ENCODE assay signal across 20 cellular contexts in the genomic region with DNA sequence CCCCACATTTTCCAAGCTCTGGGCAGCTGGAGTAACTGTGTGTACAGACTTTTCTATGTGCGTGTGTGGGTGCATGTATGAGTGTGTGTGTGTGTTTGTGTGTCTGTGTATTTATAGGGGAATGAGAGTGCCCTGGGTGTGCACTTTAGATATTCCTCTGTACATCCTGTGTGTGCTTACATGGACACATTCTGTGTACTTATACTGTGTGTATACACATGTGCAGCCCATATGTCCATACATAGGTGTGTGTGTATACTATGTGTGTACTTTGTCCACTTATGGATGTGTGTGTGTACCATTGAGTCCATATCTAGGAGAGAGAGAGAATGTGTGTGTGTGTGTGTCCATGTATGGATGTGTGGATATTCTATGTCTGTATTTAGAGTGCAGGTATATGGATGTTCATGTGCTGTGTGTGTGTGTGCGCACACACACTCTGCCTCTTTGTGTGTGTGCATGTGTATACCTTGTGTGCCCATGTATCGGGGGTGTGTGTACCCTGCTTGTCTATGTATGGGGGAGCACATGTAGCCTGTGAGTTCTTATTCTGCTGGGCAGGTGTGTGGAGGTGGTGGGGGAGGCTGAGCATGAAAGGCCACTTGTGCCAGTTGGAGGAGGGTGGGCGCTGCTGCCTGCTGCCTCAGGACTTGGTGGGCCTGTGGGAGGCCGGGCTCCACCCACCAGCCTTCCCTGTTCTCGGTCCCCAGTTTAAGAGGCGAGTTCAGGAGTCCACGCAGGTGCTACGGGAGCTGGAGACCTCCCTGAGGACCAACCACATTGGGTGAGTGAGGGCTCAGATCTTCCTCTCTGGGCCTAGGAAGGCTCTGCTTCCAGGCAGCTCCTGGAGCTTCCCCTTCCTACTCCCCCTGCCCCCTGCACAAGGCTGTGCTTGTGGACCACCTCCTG. TPM values are rescaled to one million over a fixed set of nuclear protein-coding genes. Genes with fewer than 3 reads are reported as not detected.
A peak's percentile ranks its signal among the peaks of the same experiment; 100 is the strongest.
DNase-seq lines count a peak whose midpoint lies in the region; ATAC-seq, FAIRE-seq and TF ChIP-seq lines count a peak whose summit lies in the region.
"Had no signal": no experiment of that assay in that cellular context is flagged by ENCODE, and none has a peak within 500 bp of the region (broad histone marks: within the 10 kb centered on the region; RNA-seq: fewer than 3 reads in every experiment).

No MANE protein-coding gene starts in this region.

- peaks cover 56% of the 10 kb centered on the region for H3K36me3 ChIP-seq in CD4-positive, CD25-positive, alpha-beta regulatory T cell (ENCODE audit: control insufficient read depth, insufficient read depth, low read length)
- H3K36me3 ChIP-seq: breast epithelium had no signal

- DNase-seq in A549 (ENCODE audit: low read depth in 1 of 2, low spot score in 1 of 2) (peak in 1 of 2 experiments; percentile 12), naive B cell (no peak), GOT3 (lab: John Stamatoyannopoulos, UW) (no peak)
- no peak for DNase-seq in CD4-positive, CD25-positive, alpha-beta regulatory T cell
- DNase-seq in activated CD4-positive, alpha-beta memory T cell treated with anti-CD3 and anti-CD28 coated beads, Interleukin-2, amount 10 ng/mL, durations not matched to agents 7 days and 5 days, result no peak
- DNase-seq: activated CD4-positive, alpha-beta T cell treated with anti-CD3 and anti-CD28 coated beads, Interleukin-2, amount 50 U/mL, for 48 hours; activated gamma-delta T cell; DMS53; esophagus squamous epithelium; head of caudate nucleus; NCI-H2029 treated with DMSO at 0.1 percent for 48 hours; NCI-H510A; nephron progenitor cell had no signal

- peak overlapping the region; percentile 97; a peak in 5 of 6 replicates for H3K27ac ChIP-seq in A549
- peak overlapping the region; percentile 98 for H3K27ac ChIP-seq in CD4-positive, CD25-positive, alpha-beta regulatory T cell (ENCODE audit: insufficient read depth, low read length, poor library complexity, severe bottlenecking)
- H3K27ac ChIP-seq: breast epithelium had no signal

- TF ChIP-seq EP300 in A549 (IDR thresholded peaks at IDR 0.05), result no peak

- POLR2A ChIA-PET in A549 (lab: Yijun Ruan, JAX), result no interaction called here
- POLR2A ChIA-PET in activated CD4-positive, alpha-beta memory T cell treated with anti-CD3 and anti-CD28 coated beads, Interleukin-2, amount 10 ng/mL, durations not matched to agents 7 days and 5 days (lab: Charles Lee), result interaction anchor here (0.7 to 15.7 kb wide), 5 partner anchors 7 to 84 kb away, joined by 3 to 528 read pairs (median 97); a partner anchor contains a TSS

- H3K9me3 ChIP-seq in A549, result no peaks in the 10 kb centered on the region
- no peaks in the 10 kb centered on the region for H3K9me3 ChIP-seq in CD4-positive, CD25-positive, alpha-beta regulatory T cell (ENCODE audit: control insufficient read depth in 2 of 2, low read length in 2 of 2)
- H3K9me3 ChIP-seq: breast epithelium, esophagus squamous epithelium had no signal

- no peak for FAIRE-seq in A549 (lab: Jason Lieb, UNC)
- FAIRE-seq: GM18507, islet of Langerhans had no signal

- H3K4me2 ChIP-seq in A549, result peak overlapping the region; percentile 92; the same call in 2 of the 3 replicates

- H3K4me3 ChIP-seq in A549, result no peak overlapping the region
- peak overlapping the region; percentile 13 for H3K4me3 ChIP-seq in CD4-positive, CD25-positive, alpha-beta regulatory T cell (ENCODE audit: low read depth, low read length)
- H3K4me3 ChIP-seq: breast epithelium, esophagus squamous epithelium had no signal

- H3K4me3 Mint-ChIP-seq in CD4-positive, CD25-positive, alpha-beta regulatory T cell, result peak overlapping the region; percentile 43 to 86 (median 54)
- no peak overlapping the region for H3K4me3 Mint-ChIP-seq in activated CD4-positive, alpha-beta memory T cell treated with anti-CD3 and anti-CD28 coated beads, Interleukin-2, amount 10 ng/mL, durations not matched to agents 7 days and 5 days
- peak overlapping the region in 2 of 8 donors; percentile 8 to 28 for H3K4me3 Mint-ChIP-seq in naive B cell
- H3K4me3 Mint-ChIP-seq: nephron progenitor cell had no signal

- H3K27me3 ChIP-seq in CD4-positive, CD25-positive, alpha-beta regulatory T cell (ENCODE audit: control insufficient read depth, insufficient read depth, low read length), result no peaks in the 10 kb centered on the region
- H3K27me3 ChIP-seq: breast epithelium had no signal

- H3K4me1 Mint-ChIP-seq in CD4-positive, CD25-positive, alpha-beta regulatory T cell, result peaks cover 5 to 88% (median 46%) of the 10 kb centered on the region in 4 donors
- H3K4me1 Mint-ChIP-seq in activated CD4-positive, alpha-beta memory T cell treated with anti-CD3 and anti-CD28 coated beads, Interleukin-2, amount 10 ng/mL, durations not matched to agents 7 days and 5 days, result peaks cover 84% of the 10 kb centered on the region
- H3K4me1 Mint-ChIP-seq in naive B cell, result peaks cover 50 to 79% (median 73%) of the 10 kb centered on the region in 3 donors

- TF ChIP-seq RAD21 in A549 (conservative IDR thresholded peaks at IDR 0.05 in 1 of 2, IDR thresholded peaks at IDR 0.05 in 1 of 2), result no peak

- ATAC-seq in A549, result no peak
- no peak for ATAC-seq in CD4-positive, CD25-positive, alpha-beta regulatory T cell (ENCODE audit: low read depth in 2 of 2)
- no peak for ATAC-seq in naive B cell (ENCODE audit: low read depth in 2 of 2)
- no peak for ATAC-seq in GM18505 (IDR thresholded peaks at IDR 0.05; ENCODE audit: unreplicated experiment)
- no peak for ATAC-seq in GM21737 (IDR thresholded peaks at IDR 0.05; ENCODE audit: unreplicated experiment)

- no peak for TF ChIP-seq CTCF in A549 (IDR thresholded peaks at IDR 0.05)

- TF ChIP-seq POLR2A in A549 (IDR thresholded peaks at IDR 0.05; ENCODE audit: low read length) (no peak), GM18505 (IDR thresholded peaks at IDR 0.05; ENCODE audit: borderline replicate concordance, extremely low read depth, insufficient read depth, insufficient read length) (no peak)

- H3K27ac Mint-ChIP-seq in CD4-positive, CD25-positive, alpha-beta regulatory T cell, result peak overlapping the region; percentile 82 to 94 (median 83)
- peak overlapping the region; percentile 79 for H3K27ac Mint-ChIP-seq in activated CD4-positive, alpha-beta memory T cell treated with anti-CD3 and anti-CD28 coated beads, Interleukin-2, amount 10 ng/mL, durations not matched to agents 7 days and 5 days
- peak overlapping the region in 5 of 6 donors; percentile 34 to 100 (median 91) for H3K27ac Mint-ChIP-seq in naive B cell
- H3K27ac Mint-ChIP-seq: nephron progenitor cell had no signal

- H3K36me3 Mint-ChIP-seq in CD4-positive, CD25-positive, alpha-beta regulatory T cell, result peaks cover 25% of the 10 kb centered on the region
- peaks cover 74% of the 10 kb centered on the region for H3K36me3 Mint-ChIP-seq in activated CD4-positive, alpha-beta memory T cell treated with anti-CD3 and anti-CD28 coated beads, Interleukin-2, amount 10 ng/mL, durations not matched to agents 7 days and 5 days (ENCODE audit: low read depth)
- H3K36me3 Mint-ChIP-seq in naive B cell, result peaks cover 1 to 17% of the 10 kb centered on the region in 2 donors

- 87% methylated on average over 9 of the region's 9 CpGs for WGBS in A549 (ENCODE audit: missing lambda C conversion rate)

- H3K27me3 Mint-ChIP-seq in CD4-positive, CD25-positive, alpha-beta regulatory T cell, result no peaks in the 10 kb centered on the region
- no peaks in the 10 kb centered on the region for H3K27me3 Mint-ChIP-seq in activated CD4-positive, alpha-beta memory T cell treated with anti-CD3 and anti-CD28 coated beads, Interleukin-2, amount 10 ng/mL, durations not matched to agents 7 days and 5 days
- no peaks in the 10 kb centered on the region for H3K27me3 Mint-ChIP-seq in naive B cell

- CTCF ChIA-PET in A549 (lab: Yijun Ruan, JAX), result interaction anchor here (0.6 to 52.3 kb wide), 15 partner anchors 6 to 193 kb away, joined by 3 to 2147 read pairs (median 8); a partner anchor contains a TSS
- CTCF ChIA-PET in activated CD4-positive, alpha-beta memory T cell treated with anti-CD3 and anti-CD28 coated beads, Interleukin-2, amount 10 ng/mL, durations not matched to agents 7 days and 5 days (lab: Charles Lee), result interaction anchor here (1.4 to 11.8 kb wide), 2 partner anchors 13 to 14 kb away, joined by 3 to 197 read pairs; a partner anchor contains a TSS

- H3K4me1 ChIP-seq in A549, result peaks cover 59% of the 10 kb centered on the region
- H3K4me1 ChIP-seq in CD4-positive, CD25-positive, alpha-beta regulatory T cell (ENCODE audit: control insufficient read depth, insufficient read depth, low read length, poor library complexity, severe bottlenecking), result peaks cover 78% of the 10 kb centered on the region

- H3K9me3 Mint-ChIP-seq in CD4-positive, CD25-positive, alpha-beta regulatory T cell, result no peaks in the 10 kb centered on the region
- H3K9me3 Mint-ChIP-seq in activated CD4-positive, alpha-beta memory T cell treated with anti-CD3 and anti-CD28 coated beads, Interleukin-2, amount 10 ng/mL, durations not matched to agents 7 days and 5 days, result no peaks in the 10 kb centered on the region
- H3K9me3 Mint-ChIP-seq in naive B cell, result no peaks in the 10 kb centered on the region
- H3K9me3 Mint-ChIP-seq: nephron progenitor cell had no signal

TF ChIP-seq in A549, 52 proteins besides CTCF, POLR2A, EP300 and RAD21 (continues in another document):
- no peak for TF ChIP-seq GATA3 (IDR thresholded peaks at IDR 0.05; ENCODE audit: borderline replicate concordance)

RNA-seq across cellular contexts. Expression of a gene that starts 11.1 kb away (rescaled TPM):
- 8.6 and 17.5 TPM in 2 replicates for polyA plus RNA-seq in A549 (2011; rRNA removed)
- polyA plus RNA-seq in A549 (2012; cell fraction: cytosol; rRNA removed), result 40.3 and 42.8 TPM in 2 replicates
- polyA plus RNA-seq in A549 (2012; cell fraction: nucleus; rRNA removed), result 91.1 and 105 TPM in 2 replicates
- polyA plus RNA-seq in A549 (2017; fragmentation: RNase III; extraction: RNeasy Plus Mini Kit Qiagen cat#74134 plus additional on column Dnase treatment), result 43.9 to 47.9 TPM (median 44.0 TPM) in 3 replicates
- 29.7 and 46.8 TPM in 2 replicates for polyA minus RNA-seq in A549 (2011; rRNA and poly(A)+ RNA removed)
- 575 TPM for total RNA-seq in CD4-positive, CD25-positive, alpha-beta regulatory T cell
- polyA plus RNA-seq in CD4-positive, CD25-positive, alpha-beta regulatory T cell, result 10 to 100 TPM; 22.8 to 28.5 (median 24.7) TPM
- total RNA-seq in activated CD4-positive, alpha-beta memory T cell treated with anti-CD3 and anti-CD28 coated beads, Interleukin-2, amount 10 ng/mL, durations not matched to agents 7 days and 5 days, result 100 to 1,000 TPM; 465 to 477 TPM
- 10 to 100 TPM; 16.9 to 47.0 (median 22.3) TPM for polyA plus RNA-seq in naive B cell (ENCODE audit: low read depth in 6 of 6)

RNA-seq across cellular contexts. Expression of a gene that starts 29.1 kb away (rescaled TPM):
- polyA plus RNA-seq in A549 (2011; rRNA removed) (0.05 and 0.08 TPM in 2 replicates), A549 (2017; fragmentation: RNase III; extraction: RNeasy Plus Mini Kit Qiagen cat#74134 plus additional on column Dnase treatment) (0.09 to 0.25 TPM (median 0.21 TPM) in 3 replicates), naive B cell (ENCODE audit: low read depth in 6 of 6) (1 to 10 TPM in 1 of 6 donors, under 1 TPM in 4, not detected in 1; 0.16 to 4.6 (median 0.31) TPM)
- 0.09 and 0.16 TPM in 2 replicates for polyA plus RNA-seq in A549 (2012; cell fraction: cytosol; rRNA removed)
- polyA plus RNA-seq in A549 (2012; cell fraction: nucleus; rRNA removed), result 0.40 and 0.54 TPM in 2 replicates
- polyA minus RNA-seq in A549 (2011; rRNA and poly(A)+ RNA removed), result not detected in 2 replicates
- total RNA-seq in CD4-positive, CD25-positive, alpha-beta regulatory T cell, result 0.20 TPM
- polyA plus RNA-seq in CD4-positive, CD25-positive, alpha-beta regulatory T cell, result under 1 TPM in 2 of 4 donors, not detected in 2; 0.36 to 0.60 TPM
- total RNA-seq in activated CD4-positive, alpha-beta memory T cell treated with anti-CD3 and anti-CD28 coated beads, Interleukin-2, amount 10 ng/mL, durations not matched to agents 7 days and 5 days, result under 1 TPM; 0.20 to 0.23 TPM
- total RNA-seq: dermis microvascular lymphatic vessel endothelial cell, esophagus squamous epithelium, lung microvascular endothelial cell had no signal
